Comparison of ENCODE assay signal across 8 cellular contexts in genomic region chr19:49057636-49058234, GRCh38. TPM values are rescaled to one million over a fixed set of nuclear protein-coding genes. Genes with fewer than 3 reads are reported as not detected.
A peak's percentile ranks its signal among the peaks of the same experiment; 100 is the strongest.
DNase-seq lines count a peak whose midpoint lies in the region; ATAC-seq, FAIRE-seq and TF ChIP-seq lines count a peak whose summit lies in the region.

Gene CGB7, minus strand, starts transcription at chr19:49057749. Its CDS starts 2,374 bp downstream, at chr19:49055375.

- peak within 1 kb of the TSS in 1 of 2 experiments; percentile 86 for H3K14ac ChIP-seq in mesenchymal stem cell (ENCODE audit: low read length in 2 of 2)

- no peak within 1 kb of the TSS for H3K23ac ChIP-seq in mesenchymal stem cell (ENCODE audit: low read length in 2 of 2)

- H3K9me1 ChIP-seq in endothelial cell of umbilical vein (replicated peaks; ENCODE audit: control insufficient read depth, extremely low read depth, insufficient read depth, low read length), result no peaks in the 10 kb centered on the region

- H3K9me3 ChIP-seq in endothelial cell of umbilical vein (replicated peaks; ENCODE audit: control insufficient read depth, insufficient read depth, low read length), result no peaks in the 10 kb centered on the region
- no peaks in the 10 kb centered on the region for H3K9me3 ChIP-seq in mesenchymal stem cell (ENCODE audit: control insufficient read depth, low read length)
- H3K9me3 ChIP-seq in subcutaneous abdominal adipose tissue (ENCODE audit: control insufficient read depth in 5 of 5, low read length in 5 of 5), result no peaks in the 10 kb centered on the region

- dilution Hi-C loops in endothelial cell of umbilical vein (cut with MboI; ENCODE audit: extremely low pct_ligation_motif_present, low sequenced_read_pairs), result no loop called here

- peak within 1 kb of the TSS; percentile 91 for H2AFZ ChIP-seq in endothelial cell of umbilical vein (ENCODE audit: low read depth, low read length)
- peak within 1 kb of the TSS; percentile 82 for H2AFZ ChIP-seq in mesenchymal stem cell (ENCODE audit: low read depth, low read length)

- H4K8ac ChIP-seq in mesenchymal stem cell (ENCODE audit: low read length), result peak within 1 kb of the TSS; percentile 12

- TF ChIP-seq CTCF in endothelial cell of umbilical vein (IDR thresholded peaks at IDR 0.05; ENCODE audit: extremely low read depth in 1 of 2, insufficient read depth in 1 of 2, low read depth in 1 of 2, low read length in 2 of 2), result no peak

- H3K4me2 ChIP-seq in endothelial cell of umbilical vein (ENCODE audit: insufficient read depth, low read length) (peak within 1 kb of the TSS; percentile 66), mesenchymal stem cell (ENCODE audit: low read length, poor library complexity, severe bottlenecking) (peak within 1 kb of the TSS; percentile 93)

- H3K27me3 ChIP-seq in endothelial cell of umbilical vein (ENCODE audit: control insufficient read depth in 2 of 2, insufficient read depth in 2 of 2, low read length in 2 of 2) (no peaks in the 10 kb centered on the region), mesenchymal stem cell (ENCODE audit: control insufficient read depth in 1 of 2, insufficient read depth in 1 of 2, low read length in 2 of 2) (peaks cover 14 to 62% of the 10 kb centered on the region in 2 experiments), subcutaneous abdominal adipose tissue (ENCODE audit: control insufficient read depth in 5 of 5, insufficient read depth in 4 of 5, low read length in 5 of 5) (peaks cover 2 to 30% (median 19%) of the 10 kb centered on the region in 5 donors)

- no peak within 1 kb of the TSS for H2BK5ac ChIP-seq in mesenchymal stem cell (ENCODE audit: low read depth, low read length, poor library complexity, severe bottlenecking)

- H2BK12ac ChIP-seq in mesenchymal stem cell (ENCODE audit: low read length in 2 of 2), result peak within 1 kb of the TSS in 1 of 2 experiments; percentile 34

- H4K91ac ChIP-seq in mesenchymal stem cell (ENCODE audit: low read length), result peak within 1 kb of the TSS; percentile 11

- peak within 1 kb of the TSS; percentile 34 for H2BK120ac ChIP-seq in mesenchymal stem cell (ENCODE audit: low read depth, low read length)

- no peak within 1 kb of the TSS for H3K27ac Mint-ChIP-seq in activated CD4-positive, alpha-beta T cell treated with anti-CD3 and anti-CD28 coated beads, Interleukin-2, amount 10 ng/mL, durations not matched to agents 24 days and 14 days

- no peaks in the 10 kb centered on the region for H3K79me2 ChIP-seq in endothelial cell of umbilical vein (ENCODE audit: control insufficient read depth, insufficient read depth, low read length)

- H3K4me3 ChIP-seq in endothelial cell of umbilical vein (replicated peaks in 1 of 3; ENCODE audit: insufficient read depth in 1 of 3, low read depth in 1 of 3, low read length in 3 of 3) (peak within 1 kb of the TSS in 2 of 3 experiments; percentile 30 to 55), mesenchymal stem cell (ENCODE audit: insufficient read depth in 1 of 2, low read depth in 1 of 2, low read length in 2 of 2) (peak within 1 kb of the TSS; percentile 50 to 72), subcutaneous abdominal adipose tissue (ENCODE audit: low read depth in 1 of 5, low read length in 5 of 5) (peak within 1 kb of the TSS; percentile 60 to 76 (median 66))

- H3K9me3 Mint-ChIP-seq in activated CD4-positive, alpha-beta T cell treated with anti-CD3 and anti-CD28 coated beads, Interleukin-2, amount 10 ng/mL, durations not matched to agents 24 days and 14 days, result no peaks in the 10 kb centered on the region

- peaks cover 53% of the 10 kb centered on the region for H3K27me3 Mint-ChIP-seq in activated CD4-positive, alpha-beta T cell treated with anti-CD3 and anti-CD28 coated beads, Interleukin-2, amount 10 ng/mL, durations not matched to agents 24 days and 14 days

- no TSS peak for BruUV-seq in endothelial cell of umbilical vein (replicated peaks; lab: Mats Ljungman, UMichigan)

- no peaks in the 10 kb centered on the region for H4K20me1 ChIP-seq in endothelial cell of umbilical vein (replicated peaks; ENCODE audit: control insufficient read depth, extremely low read depth, insufficient read depth, low read length)

- no peak within 1 kb of the TSS for H3K27ac ChIP-seq in endothelial cell of umbilical vein (ENCODE audit: insufficient read depth, low read depth, low read length)
- H3K27ac ChIP-seq in mesenchymal stem cell (ENCODE audit: low read length, poor library complexity, severe bottlenecking), result no peak within 1 kb of the TSS
- H3K27ac ChIP-seq in subcutaneous abdominal adipose tissue (ENCODE audit: low read depth, low read length), result no peak within 1 kb of the TSS

- H3K79me1 ChIP-seq in mesenchymal stem cell (replicated peaks; ENCODE audit: low read length, poor library complexity, severe bottlenecking), result peaks cover 3% of the 10 kb centered on the region

- intact Hi-C loops in activated CD4-positive, alpha-beta T cell treated with anti-CD3 and anti-CD28 coated beads, Interleukin-2, amount 10 ng/mL, durations not matched to agents 24 days and 14 days (cut with micrococcal nuclease), result no loop called here
- intact Hi-C loops in endothelial cell of umbilical vein (cut with micrococcal nuclease), result loop anchor here (1.0 kb wide), 1 partner anchor 10 kb away; no protein-coding TSS in a partner anchor

- H3K18ac ChIP-seq in mesenchymal stem cell (ENCODE audit: low read depth in 1 of 2, low read length in 2 of 2), result peak within 1 kb of the TSS; percentile 33 to 91

- peak within 1 kb of the TSS; percentile 48 for H2BK15ac ChIP-seq in mesenchymal stem cell (ENCODE audit: low read depth, poor library complexity, severe bottlenecking)

- H3K4me1 ChIP-seq in endothelial cell of umbilical vein (ENCODE audit: control insufficient read depth, extremely low read depth, insufficient read depth, low read length) (peaks cover 11% of the 10 kb centered on the region), mesenchymal stem cell (ENCODE audit: control insufficient read depth, insufficient read depth, low read depth, low read length) (peaks cover 17% of the 10 kb centered on the region), subcutaneous abdominal adipose tissue (ENCODE audit: control insufficient read depth in 5 of 5, insufficient read depth in 5 of 5, low read length in 5 of 5) (peaks cover 0 to 25% (median 20%) of the 10 kb centered on the region in 5 donors)

- DNase-seq in ACHN (peak; percentile 80), HT-29 (ENCODE audit: low spot score) (peak; percentile 79), endothelial cell of umbilical vein (ENCODE audit: low read depth, low spot score) (peak; percentile 54), mesenchymal stem cell (peak; percentile 66)
- DNase-seq in activated CD4-positive, alpha-beta T cell treated with anti-CD3 and anti-CD28 coated beads, Interleukin-2, amount 10 ng/mL, durations not matched to agents 24 days and 14 days, result peak; percentile 83

- POLR2A ChIA-PET in endothelial cell of umbilical vein (lab: Charles Lee), result interaction anchor here (0.6 kb wide), 1 partner anchor 177 kb away, joined by 3 read pairs; no protein-coding TSS in a partner anchor

- no peak within 1 kb of the TSS for H2AK5ac ChIP-seq in mesenchymal stem cell (ENCODE audit: low read length, severe bottlenecking)

- WGBS in mesenchymal stem cell, result 16% methylated on average over 28 of the region's 38 CpGs

- CTCF ChIA-PET in endothelial cell of umbilical vein (lab: Charles Lee), result interaction anchor here (0.8 to 1.8 kb wide), 10 partner anchors 9 to 168 kb away, joined by 3 to 9 read pairs (median 4); no protein-coding TSS in a partner anchor

- H3K36me3 ChIP-seq in endothelial cell of umbilical vein (ENCODE audit: control insufficient read depth in 2 of 2, extremely low read depth in 1 of 2, insufficient read depth in 2 of 2, low read length in 2 of 2), result no peaks in the 10 kb centered on the region
- peaks cover 0 to 4% of the 10 kb centered on the region in 2 experiments for H3K36me3 ChIP-seq in mesenchymal stem cell (ENCODE audit: control insufficient read depth in 1 of 2, insufficient read depth in 2 of 2, low read depth in 1 of 2, low read length in 2 of 2)
- no peaks in the 10 kb centered on the region for H3K36me3 ChIP-seq in subcutaneous abdominal adipose tissue (ENCODE audit: control insufficient read depth in 5 of 5, insufficient read depth in 5 of 5, low read length in 5 of 5)

- peak within 1 kb of the TSS; percentile 84 for H3K4me3 Mint-ChIP-seq in activated CD4-positive, alpha-beta T cell treated with anti-CD3 and anti-CD28 coated beads, Interleukin-2, amount 10 ng/mL, durations not matched to agents 24 days and 14 days

- no peak for TF ChIP-seq POLR2A in endothelial cell of umbilical vein (IDR thresholded peaks at IDR 0.05; ENCODE audit: low read depth, low read length)

- FAIRE-seq in endothelial cell of umbilical vein (lab: Jason Lieb, UNC), result peak; percentile 87

- H3K4me1 Mint-ChIP-seq in activated CD4-positive, alpha-beta T cell treated with anti-CD3 and anti-CD28 coated beads, Interleukin-2, amount 10 ng/mL, durations not matched to agents 24 days and 14 days, result peaks cover 12% of the 10 kb centered on the region

- in situ Hi-C loops in ACHN (cut with HindIII; ENCODE audit: low pct_ligation_motif_present, low pct_unique_long_range_greater_than_20kb, low sequenced_read_pairs), result no loop called here

- peaks cover 3% of the 10 kb centered on the region for H3K36me3 Mint-ChIP-seq in activated CD4-positive, alpha-beta T cell treated with anti-CD3 and anti-CD28 coated beads, Interleukin-2, amount 10 ng/mL, durations not matched to agents 24 days and 14 days (ENCODE audit: low read depth)

- no peak within 1 kb of the TSS for H3K4ac ChIP-seq in mesenchymal stem cell (ENCODE audit: low read depth in 1 of 2, low read length in 2 of 2)

- H3K9ac ChIP-seq in endothelial cell of umbilical vein (replicated peaks; ENCODE audit: extremely low read depth, insufficient read depth, low read length) (no peak within 1 kb of the TSS), mesenchymal stem cell (ENCODE audit: low read length) (peak within 1 kb of the TSS; percentile 54), subcutaneous abdominal adipose tissue (ENCODE audit: low read length in 5 of 5) (peak within 1 kb of the TSS in 3 of 5 donors; percentile 31 to 61 (median 39))

- ATAC-seq in GM18519 (IDR thresholded peaks at IDR 0.05; ENCODE audit: low FRiP score, unreplicated experiment), result no peak
- ATAC-seq in GM18520 (IDR thresholded peaks at IDR 0.05; ENCODE audit: unreplicated experiment), result no peak

RNA-seq across cellular contexts. Expression of gene CGB7, which starts in this region (rescaled TPM):
- not detected in 2 replicates for total RNA-seq in HT-29 (2014; rRNA removed; shearing (Covaris generic))
- not detected in 2 replicates for total RNA-seq in activated CD4-positive, alpha-beta T cell treated with anti-CD3 and anti-CD28 coated beads, Interleukin-2, amount 10 ng/mL, durations not matched to agents 24 days and 14 days
- total RNA-seq in endothelial cell of umbilical vein, result 0.42 TPM in 1 of 2 replicates, not detected in the other
- polyA plus RNA-seq in endothelial cell of umbilical vein, result 0.41 and 0.62 TPM in 2 replicates
- polyA plus RNA-seq in endothelial cell of umbilical vein (2011; cell fraction: cytosol; rRNA removed), result 0.18 and 0.27 TPM in 2 replicates
- 0.96 and 1.7 TPM in 2 replicates for polyA plus RNA-seq in endothelial cell of umbilical vein (2011; cell fraction: nucleus; rRNA removed)
- 0.16 and 0.21 TPM in 2 replicates for polyA plus RNA-seq in endothelial cell of umbilical vein (2012)
- 0.30 TPM in 1 of 2 replicates, not detected in the other for polyA minus RNA-seq in endothelial cell of umbilical vein
- polyA minus RNA-seq in endothelial cell of umbilical vein (2011; cell fraction: cytosol; rRNA and poly(A)+ RNA removed), result not detected
- polyA minus RNA-seq in endothelial cell of umbilical vein (2011; cell fraction: nucleus; rRNA and poly(A)+ RNA removed), result not detected in 2 replicates
- polyA plus RNA-seq in mesenchymal stem cell (2013, experiment 1 of 2), result 0.23 TPM
- 0.27 TPM for polyA plus RNA-seq in mesenchymal stem cell (2013, experiment 2 of 2)

Comparison
In these comparisons a context has a peak if more than half of its experiments do, and no peak if none do; other contexts are left out.
1. Peak in DNase-seq in HT-29; RNA of the gene not detected or under 1 TPM.
2. Peak in DNase-seq in activated CD4-positive, alpha-beta T cell treated with anti-CD3 and anti-CD28 coated beads, Interleukin-2, amount 10 ng/mL, durations not matched to agents 24 days and 14 days; RNA of the gene not detected or under 1 TPM.